20 cellular contexts compared by ENCODE assay signal in the genomic region with DNA sequence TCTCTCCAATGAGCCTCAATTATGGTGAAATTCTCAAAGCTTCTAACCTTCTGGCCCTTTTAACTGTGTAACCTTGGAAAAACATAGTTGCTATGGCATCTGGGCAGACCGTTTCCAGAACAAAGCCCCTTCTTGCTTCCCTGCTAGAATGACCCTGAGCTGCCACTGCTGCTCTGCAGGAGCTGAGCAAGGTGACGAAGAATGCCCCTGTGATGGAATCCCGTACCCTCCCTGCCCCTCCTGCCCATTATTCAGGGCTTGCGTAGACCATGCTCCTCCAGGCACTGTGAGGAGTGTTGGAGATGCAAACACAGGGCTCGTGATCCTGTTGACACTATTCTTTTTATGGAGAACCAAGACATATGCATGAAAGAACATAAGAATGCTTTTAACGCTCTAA.
DNase-seq lines count a peak whose midpoint lies in the region; FAIRE-seq and TF ChIP-seq lines count a peak whose summit lies in the region.
"Had no signal": no experiment of that assay in that cellular context is flagged by ENCODE, and none has a peak within 500 bp of the region (broad histone marks: within the 10 kb centered on the region; RNA-seq: fewer than 3 reads in every experiment).

No MANE protein-coding gene starts in this region.

- WGBS in smooth muscle cell (ENCODE audit: low lambda C conversion rate) = 95% methylated on average over 6 of the region's 6 CpGs

- H3K9me3 Mint-ChIP-seq in brain = no peaks in the 10 kb centered on the region

- no peak overlapping the region for H3K9ac ChIP-seq in parathyroid adenoma
- H3K9ac ChIP-seq in smooth muscle cell (ENCODE audit: low read depth) = no peak overlapping the region

- TF ChIP-seq CTCF in brain (conservative IDR thresholded peaks at IDR 0.05) (no peak), parathyroid adenoma (IDR thresholded peaks at IDR 0.05) (no peak), smooth muscle cell (IDR thresholded peaks at IDR 0.05; ENCODE audit: borderline replicate concordance, insufficient read depth, poor library complexity, severe bottlenecking) (no peak)

- H3K36me3 Mint-ChIP-seq in brain = peaks cover 88% of the 10 kb centered on the region

- H3F3A ChIP-seq in smooth muscle cell (ENCODE audit: low read depth) = no peaks in the 10 kb centered on the region

- H3K27ac ChIP-seq in parathyroid adenoma (peak overlapping the region; percentile 13), smooth muscle cell (ENCODE audit: low read depth) (no peak overlapping the region)
- H3K27ac ChIP-seq: 22Rv1, A549, C4-2B had no signal

- H3K4me3 ChIP-seq in parathyroid adenoma (ENCODE audit: low read depth, low read length) = no peak overlapping the region
- H3K4me3 ChIP-seq in smooth muscle cell = no peak overlapping the region
- H3K4me3 ChIP-seq: A549 had no signal

- FAIRE-seq in GM19239 (lab: Jason Lieb, UNC) = no peak
- FAIRE-seq: A549, D721Med, G401.6, GM12891, HTR-8/SVneo had no signal

- H3K27me3 ChIP-seq in parathyroid adenoma (ENCODE audit: control insufficient read depth, insufficient read depth, low read length) (no peaks in the 10 kb centered on the region), smooth muscle cell (ENCODE audit: low read depth) (no peaks in the 10 kb centered on the region)

- peaks cover 2% of the 10 kb centered on the region for H4K20me1 ChIP-seq in smooth muscle cell (ENCODE audit: low read depth)

- no peaks in the 10 kb centered on the region for H3K9me3 ChIP-seq in parathyroid adenoma (ENCODE audit: control insufficient read depth, low read length)
- H3K9me3 ChIP-seq in smooth muscle cell (replicated peaks; ENCODE audit: low read depth) = no peaks in the 10 kb centered on the region
- H3K9me3 ChIP-seq: A549, Caco-2 had no signal

- H2AFZ ChIP-seq in parathyroid adenoma (no peak overlapping the region), smooth muscle cell (ENCODE audit: low read depth) (no peak overlapping the region)

- DNase-seq in NCI-H2227 (lab: John Stamatoyannopoulos, UW; ENCODE audit: unreplicated experiment) = peak; percentile 20
- DNase-seq in NCI-H2227 treated with DMSO at 0.1 percent for 48 hours (lab: John Stamatoyannopoulos, UW) = no peak
- peak; percentile 18 for DNase-seq in left kidney (ENCODE audit: low read depth, low spot score)
- no peak for DNase-seq in MV-4-11 (lab: John Stamatoyannopoulos, UW)
- DNase-seq in GM19239 (ENCODE audit: insufficient read length, low spot score) = no peak
- no peak for DNase-seq in smooth muscle cell (lab: John Stamatoyannopoulos, UW; ENCODE audit: unreplicated experiment)
- DNase-seq: AML-193; Caco-2; CD4-positive, alpha-beta T cell; HCEC 1CT; IMR-90 had no signal

- H3K79me2 ChIP-seq in parathyroid adenoma (no peaks in the 10 kb centered on the region), smooth muscle cell (ENCODE audit: low read depth) (no peaks in the 10 kb centered on the region)

- H3K27ac Mint-ChIP-seq in brain = peak overlapping the region in 4 of 5 experiments; percentile 39 to 91 (median 64)
- H3K27ac Mint-ChIP-seq: CD4-positive, alpha-beta T cell had no signal

- H3K4me3 Mint-ChIP-seq in brain = peak overlapping the region in 1 of 5 experiments; percentile 17
- H3K4me3 Mint-ChIP-seq: CD4-positive, alpha-beta T cell had no signal

- H3K27me3 Mint-ChIP-seq in brain = no peaks in the 10 kb centered on the region
- H3K27me3 Mint-ChIP-seq: CD4-positive, alpha-beta T cell had no signal

- H3K4me2 ChIP-seq in parathyroid adenoma (ENCODE audit: low read length) (no peak overlapping the region), smooth muscle cell (no peak overlapping the region)
- H3K4me2 ChIP-seq: A549 had no signal

- H3K4me1 ChIP-seq in parathyroid adenoma = peaks cover 29% of the 10 kb centered on the region
- no peaks in the 10 kb centered on the region for H3K4me1 ChIP-seq in smooth muscle cell (ENCODE audit: low read depth)
- H3K4me1 ChIP-seq: A549, Caco-2 had no signal

- H3K4me1 Mint-ChIP-seq in brain = peaks cover 42% of the 10 kb centered on the region

- H3K36me3 ChIP-seq in parathyroid adenoma (ENCODE audit: control insufficient read depth, insufficient read depth, low read length) (no peaks in the 10 kb centered on the region), smooth muscle cell (ENCODE audit: low read depth) (peaks cover 16% of the 10 kb centered on the region)

Comparison
In these comparisons a context has a peak if more than half of its experiments do, and no peak if none do; other contexts are left out.
1. DNase-seq: peak in NCI-H2227 (single experiment) and left kidney (single experiment); none in NCI-H2227 treated with DMSO at 0.1 percent for 48 hours (single experiment), MV-4-11 (single experiment), GM19239 (single experiment) and smooth muscle cell (single experiment).